23 cellular contexts compared by ENCODE assay signal in genomic region chr5:44987026-44987425, GRCh38.
"Had no signal": no experiment of that assay in that cellular context is flagged by ENCODE, and none has a peak within 500 bp of the region (broad histone marks: within the 10 kb centered on the region; RNA-seq: fewer than 3 reads in every experiment).

No MANE protein-coding gene starts in this region.

- H3K9ac ChIP-seq: SK-N-SH had no signal

- H3K4me3 Mint-ChIP-seq: activated CD4-positive, alpha-beta T cell treated with anti-CD3 and anti-CD28 coated beads for 36 hours; activated CD8-positive, alpha-beta T cell treated with anti-CD3 and anti-CD28 coated beads, Interleukin-2, amount 10 ng/mL, durations not matched to agents 7 days and 5 days; activated naive CD4-positive, alpha-beta T cell treated with anti-CD3 and anti-CD28 coated beads, Interleukin-2, amount 50 U/mL, for 24 hours; activated T-cell treated with anti-CD3 and anti-CD28 coated beads, Interleukin-2, amount 50 U/mL, for 24 hours; activated T-helper 1 cell treated with anti-CD3 and anti-CD28 coated beads, Interleukin-12 subunit alpha, Interleukin-12 subunit beta, Interleukin-2, Interleukin-4 antibody, amounts not matched to agents 30 ng/mL and 10 ng/mL and 1 ng/mL, durations not matched to agents 14 hours and 24 hours and 36 hours had no signal

- H3K4me2 ChIP-seq: SK-N-SH had no signal

- H3K27me3 Mint-ChIP-seq: activated CD4-positive, alpha-beta T cell treated with anti-CD3 and anti-CD28 coated beads for 36 hours; activated naive CD4-positive, alpha-beta T cell treated with anti-CD3 and anti-CD28 coated beads, Interleukin-2, amount 50 U/mL, for 24 hours; activated T-cell treated with anti-CD3 and anti-CD28 coated beads, Interleukin-2, amount 50 U/mL, for 24 hours had no signal

- H3K27ac ChIP-seq: colonic mucosa, SJCRH30, WERI-Rb-1 had no signal

- H3K36me3 ChIP-seq: colonic mucosa, SJCRH30, WERI-Rb-1 had no signal

- DNase-seq: activated CD4-positive, alpha-beta T cell treated with anti-CD3 and anti-CD28 coated beads for 36 hours; activated CD8-positive, alpha-beta T cell treated with anti-CD3 and anti-CD28 coated beads, Interleukin-2, amount 10 ng/mL, durations not matched to agents 7 days and 5 days; activated effector memory CD4-positive, alpha-beta T cell treated with Interleukin-2 at 50 U/mL for 16 hours; activated naive CD4-positive, alpha-beta T cell; activated T-cell treated with anti-CD3 and anti-CD28 coated beads, Interleukin-2, amount 50 U/mL, for 24 hours; aorta; caudate nucleus; colonic mucosa; Karpas-422; NCI-H1048; NCI-H146; NCI-H187 treated with DMSO at 0.1 percent for 48 hours; NCI-H2081 treated with DMSO at 0.1 percent for 48 hours; NCI-H446 treated with DMSO at 0.1 percent for 48 hours; NCI-H526; NCI-H774; Right ventricle myocardium superior; SJCRH30; SK-N-SH; T-helper 1 cell; WERI-Rb-1 had no signal

- H3K9me3 ChIP-seq: colonic mucosa, SK-N-SH had no signal

- H3K27ac Mint-ChIP-seq: activated CD4-positive, alpha-beta T cell treated with anti-CD3 and anti-CD28 coated beads for 36 hours; activated CD8-positive, alpha-beta T cell treated with anti-CD3 and anti-CD28 coated beads, Interleukin-2, amount 10 ng/mL, durations not matched to agents 7 days and 5 days; activated naive CD4-positive, alpha-beta T cell treated with anti-CD3 and anti-CD28 coated beads, Interleukin-2, amount 50 U/mL, for 24 hours; activated T-cell treated with anti-CD3 and anti-CD28 coated beads, Interleukin-2, amount 50 U/mL, for 24 hours; activated T-helper 1 cell treated with anti-CD3 and anti-CD28 coated beads, Interleukin-12 subunit alpha, Interleukin-12 subunit beta, Interleukin-2, Interleukin-4 antibody, amounts not matched to agents 30 ng/mL and 10 ng/mL and 1 ng/mL, durations not matched to agents 14 hours and 24 hours and 36 hours had no signal

- H3K27me3 ChIP-seq: colonic mucosa, SJCRH30 had no signal

- H3K4me1 Mint-ChIP-seq: activated CD4-positive, alpha-beta T cell treated with anti-CD3 and anti-CD28 coated beads for 36 hours; activated naive CD4-positive, alpha-beta T cell treated with anti-CD3 and anti-CD28 coated beads, Interleukin-2, amount 50 U/mL, for 24 hours had no signal

- H3K4me1 ChIP-seq: colonic mucosa, SJCRH30 had no signal

- H3K4me3 ChIP-seq: colonic mucosa, SJCRH30 had no signal
